In the genomic region with DNA sequence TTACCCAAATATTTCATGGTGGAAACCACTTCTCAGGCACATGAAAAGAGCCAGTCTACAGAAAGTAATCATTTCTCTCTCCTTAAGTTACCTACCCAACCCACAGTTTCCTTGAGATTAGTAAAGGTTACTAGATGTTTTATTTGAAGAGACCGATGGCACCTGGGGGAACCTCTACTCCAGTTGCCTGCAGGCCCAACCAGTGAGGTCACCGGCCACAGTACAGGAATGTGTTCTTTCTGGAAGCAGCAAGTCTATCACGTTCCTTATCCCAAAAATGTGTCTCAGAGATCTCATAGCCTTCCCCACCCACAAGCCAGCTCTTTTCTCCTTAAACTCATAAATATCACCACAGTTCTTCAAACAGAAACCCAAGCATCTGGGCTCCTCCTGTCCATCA, we compare ENCODE assay signal across 7 cellular contexts.
"Had no signal": no experiment of that assay in that cellular context is flagged by ENCODE, and none has a peak within 500 bp of the region (broad histone marks: within the 10 kb centered on the region; RNA-seq: fewer than 3 reads in every experiment).

No MANE protein-coding gene starts in this region.

- ATAC-seq: GM12878 had no signal

- FAIRE-seq: G401.6, GM12878, GM12892, GM18507, GM19239 had no signal

- H3K4me3 ChIP-seq: GM12878 had no signal

- DNase-seq: GDM1, GF-D8 had no signal
